Comparison of ENCODE assay signal across 10 cellular contexts in the genomic region with DNA sequence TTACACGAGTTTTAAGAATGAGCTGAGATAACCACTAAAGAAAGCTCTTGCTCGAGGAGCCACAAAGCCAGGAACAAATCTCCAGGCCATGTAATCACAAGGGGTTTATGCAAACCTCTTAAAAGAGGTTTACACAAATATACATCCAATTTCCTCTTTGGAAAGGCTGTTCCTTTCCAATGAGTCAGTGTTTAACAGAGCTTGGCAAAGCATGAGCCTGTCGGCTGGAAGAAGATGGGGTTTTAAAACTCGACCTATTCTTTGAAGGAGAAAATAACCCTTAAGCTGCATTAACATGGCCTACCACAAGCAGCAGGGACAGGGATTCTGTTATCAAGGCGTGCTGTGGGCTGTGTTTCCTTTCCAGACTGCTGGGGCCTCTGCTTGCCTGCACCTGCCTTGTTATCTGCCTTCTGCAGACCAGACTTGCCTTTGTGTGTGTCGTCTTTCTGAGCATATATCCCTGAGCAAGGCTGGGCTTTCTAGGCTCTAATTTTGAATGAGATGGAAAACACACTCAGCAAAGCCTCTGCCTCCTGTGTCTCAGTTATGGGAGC. TPM values are rescaled to one million over a fixed set of nuclear protein-coding genes. Genes with fewer than 3 reads are reported as not detected.
A peak's percentile ranks its signal among the peaks of the same experiment; 100 is the strongest.
DNase-seq lines count a peak whose midpoint lies in the region; TF ChIP-seq lines count a peak whose summit lies in the region.
"Had no signal": no experiment of that assay in that cellular context is flagged by ENCODE, and none has a peak within 500 bp of the region (broad histone marks: within the 10 kb centered on the region; RNA-seq: fewer than 3 reads in every experiment).

No MANE protein-coding gene starts in this region.

- intact Hi-C loops in vagina (cut with DNase I) = no loop called here

- TF ChIP-seq POLR2A in vagina (IDR thresholded peaks at IDR 0.05) = no peak

- H3K4me3 ChIP-seq in fibroblast of villous mesenchyme (ENCODE audit: low read depth, low read length) (no peak overlapping the region), smooth muscle cell (no peak overlapping the region), vagina (no peak overlapping the region)

- TF ChIP-seq CTCF in fibroblast of villous mesenchyme (IDR thresholded peaks at IDR 0.05; ENCODE audit: insufficient read depth, low read depth, low read length) (no peak), smooth muscle cell (IDR thresholded peaks at IDR 0.05; ENCODE audit: borderline replicate concordance, insufficient read depth, poor library complexity, severe bottlenecking) (no peak), vagina (IDR thresholded peaks at IDR 0.05) (no peak)

- H3K4me1 ChIP-seq in smooth muscle cell (ENCODE audit: low read depth) (peaks cover 5% of the 10 kb centered on the region), vagina (peaks cover 4% of the 10 kb centered on the region)

- H3K9ac ChIP-seq in smooth muscle cell (ENCODE audit: low read depth) = no peak overlapping the region

- peak overlapping the region; percentile 16 for H3K4me2 ChIP-seq in smooth muscle cell

- peak overlapping the region; percentile 48 for H3K27ac ChIP-seq in smooth muscle cell (ENCODE audit: low read depth)
- no peak overlapping the region for H3K27ac ChIP-seq in vagina

- no peaks in the 10 kb centered on the region for H3K9me3 ChIP-seq in smooth muscle cell (replicated peaks; ENCODE audit: low read depth)
- no peaks in the 10 kb centered on the region for H3K9me3 ChIP-seq in vagina

- H3K36me3 ChIP-seq in smooth muscle cell (ENCODE audit: low read depth) = no peaks in the 10 kb centered on the region
- no peaks in the 10 kb centered on the region for H3K36me3 ChIP-seq in vagina

- no peaks in the 10 kb centered on the region for H3K79me2 ChIP-seq in smooth muscle cell (ENCODE audit: low read depth)

- 4% methylated on average over 6 of the region's 6 CpGs for WGBS in smooth muscle cell (ENCODE audit: low lambda C conversion rate)

- H3K27me3 ChIP-seq in smooth muscle cell (ENCODE audit: low read depth) (no peaks in the 10 kb centered on the region), vagina (no peaks in the 10 kb centered on the region)

- no peak overlapping the region for H2AFZ ChIP-seq in smooth muscle cell (ENCODE audit: low read depth)

- DNase-seq in NCI-H1694 treated with DMSO at 0.1 percent for 48 hours (lab: John Stamatoyannopoulos, UW) (peak; percentile 41), NCI-H1694 (lab: John Stamatoyannopoulos, UW) (no peak), SK-N-DZ (ENCODE audit: low spot score) (peak; percentile 79), fibroblast of villous mesenchyme (ENCODE audit: low read depth) (peak; percentile 83), smooth muscle cell (lab: John Stamatoyannopoulos, UW; ENCODE audit: unreplicated experiment) (no peak), vagina (ENCODE audit: extremely low spot score in 2 of 2) (no peak)
- no peak for DNase-seq in stimulated activated CD4-positive, alpha-beta T cell treated with anti-CD3 and anti-CD28 coated beads, Interleukin-1b, Interleukin-23, amount 100 ng/mL, for 48 hours
- DNase-seq in activated CD4-positive, CD25-positive, alpha-beta regulatory T cell treated with anti-CD3 and anti-CD28 coated beads, Interleukin-2, amount 50 U/mL, for 72 hours = no peak
- DNase-seq: 8988T, kidney had no signal

- no peaks in the 10 kb centered on the region for H4K20me1 ChIP-seq in smooth muscle cell (ENCODE audit: low read depth)

- peaks cover 14% of the 10 kb centered on the region for H3F3A ChIP-seq in smooth muscle cell (ENCODE audit: low read depth)

RNA-seq across cellular contexts. Expression of a gene that starts 40.6 kb away (rescaled TPM):
- 0.57 and 1.3 TPM in 2 replicates for polyA plus RNA-seq in SK-N-DZ (2014; cell fraction: cytosol; rRNA removed)
- 1.2 and 2.0 TPM in 2 replicates for polyA plus RNA-seq in SK-N-DZ (2014; cell fraction: nucleus; rRNA removed)
- under 0.01 TPM in 1 of 2 replicates, not detected in the other for total RNA-seq in fibroblast of villous mesenchyme
- total RNA-seq in smooth muscle cell = 2.2 and 2.5 TPM in 2 replicates
- polyA plus RNA-seq in smooth muscle cell = 1.7 and 2.4 TPM in 2 replicates
- 0.74 TPM for total RNA-seq in vagina

Comparison
In these comparisons a context has a peak if more than half of its experiments do, and no peak if none do; other contexts are left out.
1. DNase-seq: peak in NCI-H1694 treated with DMSO at 0.1 percent for 48 hours (single experiment), SK-N-DZ (single experiment) and fibroblast of villous mesenchyme (single experiment); none in NCI-H1694 (single experiment), smooth muscle cell (single experiment), vagina (0 of 2), stimulated activated CD4-positive, alpha-beta T cell treated with anti-CD3 and anti-CD28 coated beads, Interleukin-1b, Interleukin-23, amount 100 ng/mL, for 48 hours (single experiment) and activated CD4-positive, CD25-positive, alpha-beta regulatory T cell treated with anti-CD3 and anti-CD28 coated beads, Interleukin-2, amount 50 U/mL, for 72 hours (single experiment).